1 cellular context compared by ENCODE assay signal in genomic region chr17:57284984-57285646, GRCh38.
A peak's percentile ranks its signal among the peaks of the same experiment; 100 is the strongest.
TF ChIP-seq lines count a peak whose summit lies in the region.

No MANE protein-coding gene starts in this region.

TF ChIP-seq in K562, 482 proteins besides CTCF, POLR2A, EP300 and RAD21 (continued from another document and continues in another):
- TF ChIP-seq NKRF (IDR thresholded peaks at IDR 0.05; ENCODE audit: borderline replicate concordance) (no peak), STAG1 (CRISPR knock-in tag; IDR thresholded peaks at IDR 0.05; ENCODE audit: borderline replicate concordance) (no peak), HOMEZ (CRISPR knock-in tag; IDR thresholded peaks at IDR 0.05) (no peak), ZNF175 (CRISPR knock-in tag; IDR thresholded peaks at IDR 0.05; ENCODE audit: low read depth) (no peak), ZNF639 (CRISPR knock-in tag; conservative IDR thresholded peaks at IDR 0.05 in 1 of 2, IDR thresholded peaks at IDR 0.05 in 1 of 2) (0 out of 4 replicates have a peak, but pooled peaks of 1 of the 2 experiments have one; percentile 21), MBD1 (CRISPR knock-in tag; IDR thresholded peaks at IDR 0.05) (no peak), CAMTA2 (CRISPR knock-in tag; conservative IDR thresholded peaks at IDR 0.05) (no peak), PKNOX1 (IDR thresholded peaks at IDR 0.05) (peak; percentile 27; the same call in 1 of the 2 replicates), SAP30 (IDR thresholded peaks at IDR 0.05; ENCODE audit: borderline replicate concordance, insufficient read depth, low read depth, low read length, poor library complexity, severe bottlenecking) (no peak), KLF13 (tag; IDR thresholded peaks at IDR 0.05; ENCODE audit: borderline replicate concordance, low read depth) (no peak), ARHGAP35 (IDR thresholded peaks at IDR 0.05; ENCODE audit: partially characterized antibody) (no peak), HDAC6 (IDR thresholded peaks at IDR 0.05; ENCODE audit: low read depth, low read length) (no peak), ZNF165 (CRISPR knock-in tag; IDR thresholded peaks at IDR 0.05; ENCODE audit: borderline replicate concordance) (no peak), CREB3 (tag; conservative IDR thresholded peaks at IDR 0.05; ENCODE audit: low read depth) (no peak), ZHX1 (conservative IDR thresholded peaks at IDR 0.05; ENCODE audit: low read length) (no peak), ZNF398 (CRISPR knock-in tag; IDR thresholded peaks at IDR 0.05) (no peak), HMG20A (CRISPR knock-in tag; conservative IDR thresholded peaks at IDR 0.05) (no peak), ZBTB7A (IDR thresholded peaks at IDR 0.05; ENCODE audit: borderline replicate concordance, control insufficient read depth, low read depth, low read length) (peak; percentile 25; the same call in 1 of the 2 replicates), DACH1 (IDR thresholded peaks at IDR 0.05; ENCODE audit: partially characterized antibody) (no peak), SFPQ (IDR thresholded peaks at IDR 0.05; ENCODE audit: low read depth, low read length) (no peak), HMG20B (CRISPR knock-in tag; IDR thresholded peaks at IDR 0.05) (no peak), DIDO1 (tag; IDR thresholded peaks at IDR 0.05; ENCODE audit: low read depth) (no peak), E2F8 (IDR thresholded peaks at IDR 0.05; ENCODE audit: low read depth, partially characterized antibody) (peak; percentile 15), RNF2 (IDR thresholded peaks at IDR 0.05) (peak; percentile 35; the same call in 1 of the 2 replicates)
